ENCODE assay signal across 22 cellular contexts in genomic region chr3:136237961-136238649, GRCh38.
"Had no signal": no experiment of that assay in that cellular context is flagged by ENCODE, and none has a peak within 500 bp of the region (broad histone marks: within the 10 kb centered on the region; RNA-seq: fewer than 3 reads in every experiment).

No MANE protein-coding gene starts in this region.

- H3K4me1 ChIP-seq: Peyer's patch had no signal

- H2AFZ ChIP-seq: PC-9 had no signal

- H3K27me3 ChIP-seq: Peyer's patch, SJCRH30 had no signal

- ATAC-seq: Right ventricle myocardium inferior had no signal

- H3K36me3 ChIP-seq: MG63, Peyer's patch, SJCRH30 had no signal

- H3K27ac ChIP-seq: PC-9, Peyer's patch, SJCRH30, SK-N-MC had no signal

- H3K4me2 ChIP-seq: PC-9 had no signal

- H3K9me3 ChIP-seq: MG63, Peyer's patch, SJCRH30 had no signal

- H3K4me3 ChIP-seq: MG63, PC-9, Peyer's patch, SJCRH30, SK-N-MC had no signal

- DNase-seq: KBM-7, MG63, NCI-H1092, NCI-H1105 treated with DMSO at 0.1 percent for 48 hours, NCI-H1436, NCI-H187, NCI-H2029, NCI-H2081 treated with DMSO at 0.1 percent for 48 hours, NCI-H2171, NCI-H226, NCI-H446, NCI-H510A, NCI-H524 treated with DMSO at 0.1 percent for 48 hours, NCI-H69, NCI-H774, PC-9, Peyer's patch, SHP77 treated with DMSO at 0.1 percent for 48 hours, SJCRH30, SW 1271 had no signal
